Comparison of ENCODE assay signal across 14 cellular contexts in the genomic region with DNA sequence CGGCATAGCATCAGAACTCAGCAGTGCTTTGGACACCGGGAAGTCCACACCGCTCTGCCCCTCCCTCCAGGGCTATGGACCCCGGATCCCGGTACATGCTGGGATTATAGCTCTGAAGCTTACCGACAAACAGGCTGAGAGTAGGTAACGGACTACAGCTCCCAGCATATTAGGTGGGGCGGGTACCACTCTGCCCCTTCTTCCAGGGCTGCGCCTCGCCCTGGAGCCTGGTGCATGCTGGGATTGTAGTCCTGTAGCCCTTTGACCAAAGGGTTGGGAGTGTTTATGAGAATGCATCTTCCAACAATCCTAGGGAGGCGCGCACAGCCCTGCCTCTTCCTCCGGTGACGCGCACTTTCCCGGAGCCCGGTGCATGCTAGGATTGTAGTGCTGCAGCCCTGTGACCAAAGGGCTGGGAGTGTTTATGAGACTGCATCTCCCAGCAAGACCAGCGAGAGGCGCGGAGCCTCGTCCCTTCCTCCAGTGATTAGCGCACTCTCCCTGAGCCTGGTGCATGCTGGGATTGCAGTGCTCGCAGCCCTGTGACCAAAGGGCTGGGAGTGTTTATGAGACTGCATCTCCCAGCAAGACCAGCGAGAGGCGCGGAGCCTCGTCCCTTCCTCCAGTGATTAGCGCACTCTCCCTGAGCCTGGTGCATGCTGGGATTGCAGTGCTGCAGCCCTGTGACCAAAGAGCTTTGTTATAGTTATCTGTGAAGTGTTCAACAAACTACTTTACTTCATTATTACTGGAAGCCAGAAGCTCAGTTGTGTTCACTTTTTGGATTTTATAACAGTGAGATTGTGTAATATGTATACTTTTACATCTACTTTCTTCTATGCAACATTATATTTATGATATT. TPM values are rescaled to one million over a fixed set of nuclear protein-coding genes. Genes with fewer than 3 reads are reported as not detected.
A peak's percentile ranks its signal among the peaks of the same experiment; 100 is the strongest.
DNase-seq lines count a peak whose midpoint lies in the region; ATAC-seq, FAIRE-seq and TF ChIP-seq lines count a peak whose summit lies in the region.
"Not testable (repeated sequence)": the region's sequence is repeated elsewhere in the genome, so short reads cannot be mapped to it uniquely, and the experiment has no call there.
"Had no signal": no experiment of that assay in that cellular context is flagged by ENCODE, and none has a peak within 500 bp of the region (broad histone marks: within the 10 kb centered on the region; RNA-seq: fewer than 3 reads in every experiment).

No MANE protein-coding gene starts in this region.

- not testable (repeated sequence) for TF ChIP-seq RAD21 in A549 (conservative IDR thresholded peaks at IDR 0.05 in 1 of 2, IDR thresholded peaks at IDR 0.05 in 1 of 2); K562 (CRISPR knock-in tag; conservative IDR thresholded peaks at IDR 0.05 in 1 of 2, IDR thresholded peaks at IDR 0.05 in 1 of 2)

- H3K9ac ChIP-seq in K562 (ENCODE audit: insufficient read depth in 1 of 2, low read depth in 2 of 2, low read length in 2 of 2): not testable (repeated sequence)

- not testable (repeated sequence) for H3K4me3 Mint-ChIP-seq in glutamatergic neuron (ENCODE audit: unreplicated experiment)

- in situ Hi-C loops in K562 (cut with MboI): not testable (repeated sequence)

- DNase-seq in A549 (ENCODE audit: low read depth in 1 of 2, low spot score in 1 of 2); LNCaP clone FGC (ENCODE audit: low read depth); K562 (ENCODE audit: extremely low read depth in 1 of 4, low spot score in 3 of 4); mucosa of descending colon: not testable (repeated sequence)
- peak; percentile 17 for DNase-seq in glutamatergic neuron
- peak; percentile 23 for DNase-seq in testis

- H3K79me2 ChIP-seq in K562 (ENCODE audit: control insufficient read depth, insufficient read depth, low read length): not testable (repeated sequence)

- H3K27me3 Mint-ChIP-seq in glutamatergic neuron (ENCODE audit: unreplicated experiment): not testable (repeated sequence)

- not testable (repeated sequence) for H3K9me1 ChIP-seq in K562 (ENCODE audit: control insufficient read depth, insufficient read depth, low read length)

- not testable (repeated sequence) for FAIRE-seq in A549 (lab: Jason Lieb, UNC); K562 (lab: Jason Lieb, UNC)
- FAIRE-seq in G401.6 (lab: Jason Lieb, UNC): peak; percentile 73

- POLR2A ChIA-PET in A549 (lab: Yijun Ruan, JAX); K562 (lab: Yijun Ruan, JAX): not testable (repeated sequence)

- not testable (repeated sequence) for H3K27ac Mint-ChIP-seq in glutamatergic neuron (ENCODE audit: unreplicated experiment)

- not testable (repeated sequence) for H3K36me3 Mint-ChIP-seq in glutamatergic neuron (ENCODE audit: unreplicated experiment)

- TF ChIP-seq CTCF in A549 (IDR thresholded peaks at IDR 0.05); LNCaP clone FGC (IDR thresholded peaks at IDR 0.05; ENCODE audit: control insufficient read depth, extremely low read depth, insufficient read depth); K562 (IDR thresholded peaks at IDR 0.05 in 2 of 3, conservative IDR thresholded peaks at IDR 0.05 in 1 of 3; ENCODE audit: insufficient read depth in 2 of 3, low read depth in 1 of 3, low read length in 3 of 3); glutamatergic neuron (IDR thresholded peaks at IDR 0.05; ENCODE audit: partially characterized antibody, unreplicated experiment); mucosa of descending colon (IDR thresholded peaks at IDR 0.05); testis (IDR thresholded peaks at IDR 0.05): not testable (repeated sequence)

- H3K36me3 ChIP-seq in K562 (ENCODE audit: control insufficient read depth, insufficient read depth, low read length); mucosa of descending colon (ENCODE audit: low read depth); testis (ENCODE audit: low read depth, missing control alignments): not testable (repeated sequence)

- not testable (repeated sequence) for H3K9me3 ChIP-seq in A549; K562 (replicated peaks; ENCODE audit: control insufficient read depth, insufficient read depth, low read depth, low read length); mucosa of descending colon; testis

- not testable (repeated sequence) for TF ChIP-seq POLR2A in A549 (IDR thresholded peaks at IDR 0.05; ENCODE audit: low read length); K562 (conservative IDR thresholded peaks at IDR 0.05); testis (IDR thresholded peaks at IDR 0.05)

- WGBS in A549 (ENCODE audit: missing lambda C conversion rate): no CpG with 5 or more reads among the region's 28 CpGs
- 5% methylated on average over 4 of the region's 28 CpGs for WGBS in K562 (ENCODE audit: insufficient coverage, low coverage, missing lambda C conversion rate)
- WGBS in testis, 2 donors: 26% methylated on average over 7 of the region's 28 CpGs; no CpG with 5 or more reads in 1 of the 2 donors

- not testable (repeated sequence) for BruUV-seq in K562 (replicated peaks; lab: Mats Ljungman, UMichigan)

- TF ChIP-seq EP300 in A549 (IDR thresholded peaks at IDR 0.05); K562 (IDR thresholded peaks at IDR 0.05; ENCODE audit: low read length): not testable (repeated sequence)

- intact Hi-C loops in K562 (cut with micrococcal nuclease); mucosa of descending colon (cut with DNase I, micrococcal nuclease); testis (cut with DNase I; ENCODE audit: low total_unique reads): not testable (repeated sequence)

- H3K27ac ChIP-seq in A549; K562 (ENCODE audit: extremely low read depth, low read depth, low read length); testis: not testable (repeated sequence)

- not testable (repeated sequence) for H2AFZ ChIP-seq in K562 (ENCODE audit: low read depth, low read length)

- not testable (repeated sequence) for H3K9me3 Mint-ChIP-seq in glutamatergic neuron (ENCODE audit: unreplicated experiment)

- peak overlapping the region; percentile 50 for H3K4me2 ChIP-seq in A549
- not testable (repeated sequence) for H3K4me2 ChIP-seq in K562 (ENCODE audit: insufficient read depth, low read length)

- not testable (repeated sequence) for H4K20me1 ChIP-seq in K562 (replicated peaks; ENCODE audit: control insufficient read depth, insufficient read depth, low read length)

- peak; percentile 84 to 88 for ATAC-seq in A549
- peak; percentile 77 for ATAC-seq in GM19397 (IDR thresholded peaks at IDR 0.05; ENCODE audit: unreplicated experiment)
- peak; percentile 71 for ATAC-seq in K562
- peak; percentile 32 for ATAC-seq in mucosa of descending colon

- H3K4me3 ChIP-seq in A549, K562, mucosa of descending colon, testis: not testable (repeated sequence)
- peak overlapping the region; percentile 30; the same call in 1 of the 2 replicates for H3K4me3 ChIP-seq in LNCaP clone FGC (ENCODE audit: low read depth, low read length)

- not testable (repeated sequence) for H3K4me1 ChIP-seq in A549; K562 (replicated peaks in 1 of 2; ENCODE audit: control insufficient read depth in 2 of 2, insufficient read depth in 2 of 2, low read length in 2 of 2); mucosa of descending colon (ENCODE audit: low read depth); testis

- not testable (repeated sequence) for H3K27me3 ChIP-seq in K562 (ENCODE audit: control insufficient read depth in 2 of 2, insufficient read depth in 2 of 2, low read length in 2 of 2); testis

- H3K4me1 Mint-ChIP-seq in glutamatergic neuron (ENCODE audit: low read depth, unreplicated experiment): not testable (repeated sequence)

- CTCF ChIA-PET in A549 (lab: Yijun Ruan, JAX); K562 (lab: Yijun Ruan, JAX; ENCODE audit: low intra/inter-chr PET ratio): not testable (repeated sequence)

RNA-seq across cellular contexts. Expression of gene DBET, which starts 14.7 kb away (rescaled TPM):
- polyA plus RNA-seq in A549 (2011; rRNA removed) (not detected in 2 replicates), A549 (2017; fragmentation: RNase III; extraction: RNeasy Plus Mini Kit Qiagen cat#74134 plus additional on column Dnase treatment) (0.03 TPM in 1 of 3 replicates, not detected in the others), K562 (2011; rRNA removed) (not detected in 2 replicates), K562 (2014; fragmentation: Illumina TruSeq; extraction: Trizol) (not detected in 2 replicates), K562 (2014; fragmentation: Nextera tagmentation; extraction: Ambion mirVana) (not detected), K562 (2014; rRNA removed) (not detected in 2 replicates), testis (ENCODE audit: insufficient read depth, low read depth, low replicate concordance) (not detected)
- polyA plus RNA-seq in A549 (2012; cell fraction: cytosol; rRNA removed): not detected in 2 replicates
- 0.07 TPM in 1 of 2 replicates, not detected in the other for polyA plus RNA-seq in A549 (2012; cell fraction: nucleus; rRNA removed)
- polyA minus RNA-seq in A549 (2011; rRNA and poly(A)+ RNA removed): not detected in 2 replicates
- not detected in 2 replicates for total RNA-seq in K562 (2011; cell fraction: chromatin; rRNA removed; ENCODE audit: low replicate concordance)
- total RNA-seq in K562 (2011; cell fraction: nucleolus; rRNA removed): not detected in 2 replicates
- not detected in 2 replicates for total RNA-seq in K562 (2011; cell fraction: nucleoplasm; rRNA removed)
- total RNA-seq in K562 (2014; rRNA removed) (not detected in 2 replicates), K562 (2014; rRNA removed; fragmentation: Illumina TruSeq; extraction: Trizol) (not detected in 2 replicates), K562 (2015; rRNA removed; fragmentation: Illumina TruSeq; extraction: Trizol) (not detected in 2 replicates), K562 (2021) (not detected in 2 replicates), glutamatergic neuron (ENCODE audit: unreplicated experiment) (1.4 TPM), mucosa of descending colon (not detected), testis (not detected)
- polyA plus RNA-seq in K562 (2011; cell fraction: cytosol; rRNA removed): not detected in 2 replicates
- polyA plus RNA-seq in K562 (2011; cell fraction: nucleus; rRNA removed): not detected in 2 replicates
- not detected in 2 replicates for polyA plus RNA-seq in K562 (2012)
- not detected in 2 replicates for polyA minus RNA-seq in K562 (2011; rRNA and poly(A)+ RNA removed)
- polyA minus RNA-seq in K562 (2011; cell fraction: cytosol; rRNA and poly(A)+ RNA removed): not detected in 2 replicates
- polyA minus RNA-seq in K562 (2011; cell fraction: nucleus; rRNA and poly(A)+ RNA removed): not detected in 2 replicates
- total RNA-seq: CD8-positive, alpha-beta T cell; H4; IMR-90 had no signal
- polyA plus RNA-seq: AG04450, BJ, CD14-positive monocyte, IMR-90 had no signal

RNA-seq across cellular contexts. Expression of gene FRG2, which starts 22.6 kb away (rescaled TPM):
- polyA plus RNA-seq in A549 (2011; rRNA removed): not detected in 2 replicates
- polyA plus RNA-seq in A549 (2012; cell fraction: cytosol; rRNA removed): not detected in 2 replicates
- polyA plus RNA-seq in A549 (2012; cell fraction: nucleus; rRNA removed): not detected in 2 replicates
- polyA plus RNA-seq in A549 (2017; fragmentation: RNase III; extraction: RNeasy Plus Mini Kit Qiagen cat#74134 plus additional on column Dnase treatment): not detected in 3 replicates
- not detected in 2 replicates for polyA minus RNA-seq in A549 (2011; rRNA and poly(A)+ RNA removed)
- total RNA-seq in K562 (2011; cell fraction: chromatin; rRNA removed; ENCODE audit: low replicate concordance): not detected in 2 replicates
- total RNA-seq in K562 (2011; cell fraction: nucleolus; rRNA removed): not detected in 2 replicates
- total RNA-seq in K562 (2011; cell fraction: nucleoplasm; rRNA removed): not detected in 2 replicates
- 0.12 TPM in 1 of 2 replicates, not detected in the other for total RNA-seq in K562 (2014; rRNA removed)
- 0.06 TPM in 1 of 2 replicates, not detected in the other for total RNA-seq in K562 (2014; rRNA removed; fragmentation: Illumina TruSeq; extraction: Trizol)
- total RNA-seq in K562 (2015; rRNA removed; fragmentation: Illumina TruSeq; extraction: Trizol): 0.11 and 0.15 TPM in 2 replicates
- total RNA-seq in K562 (2021): not detected in 2 replicates
- not detected in 2 replicates for polyA plus RNA-seq in K562 (2011; rRNA removed)
- not detected in 2 replicates for polyA plus RNA-seq in K562 (2011; cell fraction: cytosol; rRNA removed)
- polyA plus RNA-seq in K562 (2011; cell fraction: nucleus; rRNA removed): not detected in 2 replicates
- polyA plus RNA-seq in K562 (2012): 0.13 and 0.90 TPM in 2 replicates
- polyA plus RNA-seq in K562 (2014; fragmentation: Illumina TruSeq; extraction: Trizol): 0.07 TPM in 1 of 2 replicates, not detected in the other
- under 1 TPM; 0.08 to 0.13 TPM for polyA plus RNA-seq in K562 (2014; fragmentation: Nextera tagmentation; extraction: Ambion mirVana)
- 0.12 TPM in 1 of 2 replicates, not detected in the other for polyA plus RNA-seq in K562 (2014; rRNA removed)
- not detected in 2 replicates for polyA minus RNA-seq in K562 (2011; rRNA and poly(A)+ RNA removed)
- not detected in 2 replicates for polyA minus RNA-seq in K562 (2011; cell fraction: cytosol; rRNA and poly(A)+ RNA removed)
- polyA minus RNA-seq in K562 (2011; cell fraction: nucleus; rRNA and poly(A)+ RNA removed): 0.13 TPM in 1 of 2 replicates, not detected in the other
- not detected for total RNA-seq in glutamatergic neuron (ENCODE audit: unreplicated experiment)
- not detected for total RNA-seq in mucosa of descending colon
- total RNA-seq in testis: under 1 TPM in 1 of 2 donors, not detected in 1; 0.24 TPM
- 0.24 TPM for polyA plus RNA-seq in testis (ENCODE audit: insufficient read depth, low read depth, low replicate concordance)
- total RNA-seq: CD8-positive, alpha-beta T cell; IMR-90 had no signal
- polyA plus RNA-seq: AG04450, BJ, CD14-positive monocyte, IMR-90 had no signal

Comparison
In these comparisons a context has a peak if more than half of its experiments do, and no peak if none do; other contexts are left out.
1. ATAC-seq: peak in every context shown above with its lines; median percentile 86 in A549; 77 in GM19397; 71 in K562; 32 in mucosa of descending colon.